25 cellular contexts compared by ENCODE assay signal in genomic region chr3:25229584-25229983, GRCh38.
"Had no signal": no experiment of that assay in that cellular context is flagged by ENCODE, and none has a peak within 500 bp of the region (broad histone marks: within the 10 kb centered on the region; RNA-seq: fewer than 3 reads in every experiment).

No MANE protein-coding gene starts in this region.

- H3K4me3 ChIP-seq: adrenal gland, body of pancreas, coronary artery, dorsolateral prefrontal cortex, gastrocnemius medialis, left ventricle myocardium inferior, lung, skin epidermis, testis, transverse colon had no signal

- H3K36me3 ChIP-seq: adrenal gland, gastrocnemius medialis, left ventricle myocardium inferior, neutrophil, transverse colon had no signal

- H3K4me1 ChIP-seq: adrenal gland, body of pancreas, gastrocnemius medialis, left ventricle myocardium inferior, testis had no signal

- H3K27ac ChIP-seq: adrenal gland, body of pancreas, coronary artery, dorsolateral prefrontal cortex, gastrocnemius medialis, left ventricle myocardium inferior, neutrophil, skin epidermis, testis, transverse colon had no signal

- H3K27me3 ChIP-seq: adrenal gland, body of pancreas, dorsolateral prefrontal cortex, gastrocnemius medialis, neutrophil, testis, transverse colon had no signal

- DNase-seq: activated CD4-positive, alpha-beta T cell treated with anti-CD3 and anti-CD28 coated beads for 36 hours; activated CD4-positive, alpha-beta T cell treated with anti-CD3 and anti-CD28 coated beads, Interleukin-2, amount 50 U/mL, for 4 hours; activated CD4-positive, CD25-positive, alpha-beta regulatory T cell; activated naive CD4-positive, alpha-beta T cell treated with Interleukin-2 at 50 U/mL for 16 hours; activated T-cell treated with anti-CD3 and anti-CD28 coated beads for 4 hours; activated T-cell treated with anti-CD3 and anti-CD28 coated beads, Interleukin-2, amount 50 U/mL, for 72 hours; adrenal gland; aorta; body of pancreas; dorsolateral prefrontal cortex; effector memory CD4-positive, alpha-beta T cell; gastrocnemius medialis; glutamatergic neuron; left ventricle myocardium inferior; mesendoderm; natural killer cell; stimulated activated CD4-positive, alpha-beta T cell treated with anti-CD3 and anti-CD28 coated beads, Interleukin-12 subunit alpha, Interleukin-12 subunit beta, amount 100 ng/mL, for 4 hours; stimulated activated CD4-positive, alpha-beta T cell treated with anti-CD3 and anti-CD28 coated beads, Interleukin-4, amount 100 ng/mL, for 1 hour; stimulated activated naive CD8-positive, alpha-beta T cell treated with anti-CD3 and anti-CD28 coated beads, Interleukin-15, Interleukin-2, amounts not matched to agents 100 U/mL and 50 U/mL, for 24 hours; testis; transverse colon had no signal

- H3K9me3 ChIP-seq: adrenal gland, body of pancreas, gastrocnemius medialis, left ventricle myocardium inferior, neutrophil, testis, transverse colon had no signal
